Comparison of ENCODE assay signal across 8 cellular contexts in the genomic region with DNA sequence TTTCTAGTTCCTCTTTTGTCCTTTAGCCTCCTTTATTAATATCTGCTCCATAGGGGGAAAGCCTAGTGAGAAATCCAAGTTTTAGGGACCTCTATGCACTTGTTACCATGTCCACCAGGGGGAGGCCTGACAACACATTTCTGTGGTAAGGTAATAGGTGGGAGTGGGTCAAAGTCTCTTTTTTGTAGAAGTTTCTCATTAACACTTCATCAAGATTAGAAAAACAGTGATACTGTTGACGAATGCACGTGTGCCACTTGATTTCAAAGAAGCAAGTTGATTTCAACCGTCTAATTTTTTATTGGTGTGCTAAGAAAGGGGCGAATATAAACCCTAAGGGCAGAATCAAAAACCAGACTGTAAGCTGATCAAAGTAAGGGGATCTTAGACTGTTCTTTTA. TPM values are rescaled to one million over a fixed set of nuclear protein-coding genes. Genes with fewer than 3 reads are reported as not detected.
A peak's percentile ranks its signal among the peaks of the same experiment; 100 is the strongest.
DNase-seq lines count a peak whose midpoint lies in the region; ATAC-seq and TF ChIP-seq lines count a peak whose summit lies in the region.

No MANE protein-coding gene starts in this region.

- TF ChIP-seq CTCF in esophagus squamous epithelium (IDR thresholded peaks at IDR 0.05) (peak; percentile 41 to 77 (median 72)), natural killer cell (IDR thresholded peaks at IDR 0.05) (peak; percentile 78), thoracic aorta (IDR thresholded peaks at IDR 0.05) (peak; percentile 63)

- H3K9me3 ChIP-seq in esophagus squamous epithelium (no peaks in the 10 kb centered on the region), thoracic aorta (no peaks in the 10 kb centered on the region)

- H3K4me3 ChIP-seq in esophagus squamous epithelium (no peak overlapping the region), thoracic aorta (no peak overlapping the region)

- TF ChIP-seq POLR2A in esophagus squamous epithelium (IDR thresholded peaks at IDR 0.05), result no peak

- intact Hi-C loops in esophagus squamous epithelium (cut with DNase I) (no loop called here), natural killer cell (cut with micrococcal nuclease) (loop anchor here (1.0 to 10.0 kb wide), 2 partner anchors 86 to 955 kb away; partner anchors contain the start of gene TFAM)

- no peak overlapping the region for H3K27ac Mint-ChIP-seq in natural killer cell

- no peaks in the 10 kb centered on the region for H3K36me3 Mint-ChIP-seq in natural killer cell

- no peaks in the 10 kb centered on the region for H3K4me1 Mint-ChIP-seq in natural killer cell

- H3K4me3 Mint-ChIP-seq in natural killer cell, result no peak overlapping the region

- peaks cover 0 to 12% of the 10 kb centered on the region in 2 donors for H3K27me3 Mint-ChIP-seq in natural killer cell (ENCODE audit: low read depth in 2 of 2)

- WGBS in esophagus squamous epithelium, 2 donors, result 13 to 16% methylated on average over 4 of the region's 4 CpGs

- DNase-seq in CD1c-positive myeloid dendritic cell (ENCODE audit: extremely low spot score) (peak; percentile 80), NOMO-1 treated with DMSO at 0.1 percent for 48 hours (lab: John Stamatoyannopoulos, UW; ENCODE audit: unreplicated experiment) (peak; percentile 83), esophagus squamous epithelium (lab: John Stamatoyannopoulos, UW) (no peak), natural killer cell (peak; percentile 18), thoracic aorta (ENCODE audit: low spot score) (no peak)
- peak; percentile 30 for DNase-seq in activated CD8-positive, alpha-beta memory T cell treated with anti-CD3 and anti-CD28 coated beads, Interleukin-2, amount 50 U/mL, for 1 hour (ENCODE audit: extremely low read depth)

- ATAC-seq in GM18873 (IDR thresholded peaks at IDR 0.05; ENCODE audit: low FRiP score, unreplicated experiment), result peak; percentile 83
- ATAC-seq in HG03135 (IDR thresholded peaks at IDR 0.05; ENCODE audit: unreplicated experiment), result peak; percentile 91
- peak; percentile 53 to 79 (median 78) for ATAC-seq in natural killer cell
- peak; percentile 84 for ATAC-seq in thoracic aorta (ENCODE audit: insufficient number of reproducible peaks, low FRiP score, low read depth)

- H3K27ac ChIP-seq in esophagus squamous epithelium (no peak overlapping the region), thoracic aorta (no peak overlapping the region)

- H3K4me1 ChIP-seq in esophagus squamous epithelium (no peaks in the 10 kb centered on the region), thoracic aorta (ENCODE audit: control insufficient read depth in 1 of 2, low read depth in 2 of 2) (no peaks in the 10 kb centered on the region)

- H3K36me3 ChIP-seq in esophagus squamous epithelium (no peaks in the 10 kb centered on the region), thoracic aorta (no peaks in the 10 kb centered on the region)

- no peaks in the 10 kb centered on the region for H3K9me3 Mint-ChIP-seq in natural killer cell

- H3K27me3 ChIP-seq in esophagus squamous epithelium (peaks cover 0 to 18% (median 0%) of the 10 kb centered on the region in 4 donors), thoracic aorta (replicated peaks; ENCODE audit: insufficient read depth) (no peaks in the 10 kb centered on the region)

RNA-seq across cellular contexts. Expression of gene CISD1, which starts 30.6 kb away (rescaled TPM):
- 10 to 100 TPM; 11.0 to 25.1 (median 17.6) TPM for total RNA-seq in esophagus squamous epithelium
- 10 to 100 TPM in 1 of 3 donors, 1 to 10 TPM in 2; 4.2 to 10.4 (median 5.3) TPM for total RNA-seq in natural killer cell
- 1 to 10 TPM; 6.8 to 7.5 TPM for total RNA-seq in thoracic aorta

RNA-seq across cellular contexts. Expression of gene IPMK, which starts 31.9 kb away (rescaled TPM):
- total RNA-seq in esophagus squamous epithelium, result 10 to 100 TPM in 1 of 4 donors, 1 to 10 TPM in 3; 5.8 to 12.6 (median 8.8) TPM
- total RNA-seq in natural killer cell, result 1 to 10 TPM; 4.4 to 5.7 (median 4.6) TPM
- 1 to 10 TPM; 1.5 to 7.5 TPM for total RNA-seq in thoracic aorta

RNA-seq across cellular contexts. Expression of gene UBE2D1, which starts 35.2 kb away (rescaled TPM):
- total RNA-seq in esophagus squamous epithelium (10 to 100 TPM; 12.2 to 14.9 (median 13.9) TPM), natural killer cell (10 to 100 TPM; 14.0 to 14.5 (median 14.4) TPM), thoracic aorta (10 to 100 TPM in 1 of 2 donors, 1 to 10 TPM in 1; 6.8 to 17.4 TPM)

Comparison
In these comparisons a context has a peak if more than half of its experiments do, and no peak if none do; other contexts are left out.
1. DNase-seq: peak in CD1c-positive myeloid dendritic cell (single experiment), NOMO-1 treated with DMSO at 0.1 percent for 48 hours (single experiment), activated CD8-positive, alpha-beta memory T cell treated with anti-CD3 and anti-CD28 coated beads, Interleukin-2, amount 50 U/mL, for 1 hour (single experiment) and natural killer cell (single experiment); none in esophagus squamous epithelium (single experiment) and thoracic aorta (single experiment).
2. Peak in every context shown above with its lines, with median percentiles within 50 percentile points of each other: ATAC-seq and CTCF ChIP-seq.